16 cellular contexts compared by ENCODE assay signal in the genomic region with DNA sequence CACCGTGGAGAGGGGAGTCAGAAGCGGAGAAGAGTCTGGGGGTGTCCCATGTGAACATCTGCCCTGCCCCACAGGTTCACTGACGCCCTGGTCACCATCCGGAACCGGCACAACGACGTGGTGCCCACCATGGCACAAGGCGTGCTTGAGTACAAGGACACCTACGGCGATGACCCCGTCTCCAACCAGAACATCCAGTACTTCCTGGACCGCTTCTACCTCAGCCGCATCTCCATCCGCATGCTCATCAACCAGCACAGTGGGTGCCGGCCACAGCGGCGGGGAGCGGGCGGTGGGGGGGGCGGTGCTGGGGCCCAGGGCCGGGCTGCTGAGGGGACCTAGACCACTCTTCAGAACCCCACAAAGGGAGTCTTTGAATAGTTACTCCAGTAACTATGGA. TPM values are rescaled to one million over a fixed set of nuclear protein-coding genes. Genes with fewer than 3 reads are reported as not detected.
DNase-seq lines count a peak whose midpoint lies in the region; ATAC-seq and TF ChIP-seq lines count a peak whose summit lies in the region.
"Had no signal": no experiment of that assay in that cellular context is flagged by ENCODE, and none has a peak within 500 bp of the region (broad histone marks: within the 10 kb centered on the region; RNA-seq: fewer than 3 reads in every experiment).

No MANE protein-coding gene starts in this region.

- WGBS in heart right ventricle, 2 donors: 93 to 94% methylated on average over 21 of the region's 21 CpGs
- WGBS in IMR-90 (ENCODE audit: extremely low coverage in 2 of 2, insufficient read length in 1 of 2), 2 experiments: 88% methylated on average over 7 of the region's 21 CpGs; no CpG with 5 or more reads in 1 of the 2 experiments

- no peak overlapping the region for H3K23ac ChIP-seq in IMR-90 (ENCODE audit: low read depth, low read length)

- no peak for DNase-seq in left ventricle myocardium inferior
- DNase-seq in heart right ventricle: no peak
- no peak for DNase-seq in IMR-90
- DNase-seq in NCI-H187 treated with DMSO at 0.1 percent for 48 hours (lab: John Stamatoyannopoulos, UW): no peak
- no peak for DNase-seq in NAMALWA (ENCODE audit: low spot score)
- DNase-seq: 8988T; Calu3; CD8-positive, alpha-beta T cell; DMS79 treated with DMSO at 0.1 percent for 48 hours; GF-D8 had no signal

- peaks cover 4% of the 10 kb centered on the region; the same call in 1 of the 2 replicates for H4K20me1 ChIP-seq in IMR-90 (ENCODE audit: insufficient read depth, low read length)
- H4K20me1 ChIP-seq in neural cell (ENCODE audit: insufficient read depth): no peaks in the 10 kb centered on the region

- no peaks in the 10 kb centered on the region for H3F3A ChIP-seq in neural cell (ENCODE audit: insufficient read depth, low read length, poor library complexity, severe bottlenecking)

- H3K36me3 ChIP-seq in left ventricle myocardium inferior: peaks cover 65% of the 10 kb centered on the region
- peaks cover 0 to 90% (median 33%) of the 10 kb centered on the region in 9 donors for H3K36me3 ChIP-seq in heart right ventricle
- H3K36me3 ChIP-seq in IMR-90 (ENCODE audit: control insufficient read depth, insufficient read depth, low read length): peaks cover 28% of the 10 kb centered on the region; the same call in 1 of the 2 replicates
- peaks cover 7% of the 10 kb centered on the region for H3K36me3 ChIP-seq in neural cell (ENCODE audit: insufficient read depth, low read length)
- H3K36me3 ChIP-seq: HAP-1 had no signal

- H4K91ac ChIP-seq in IMR-90 (ENCODE audit: insufficient read depth, low read depth, low read length): no peak overlapping the region

- H3K27ac ChIP-seq in left ventricle myocardium inferior (replicated peaks) (peak overlapping the region; percentile 97), heart right ventricle (peak overlapping the region in 1 of 10 donors; percentile 16), IMR-90 (ENCODE audit: insufficient read depth, low read length) (no peak overlapping the region), neural cell (ENCODE audit: low read length) (no peak overlapping the region)
- H3K27ac ChIP-seq: BLaER1 treated with 17β-estradiol and CSF1 and Interleukin-3, amounts not matched to agents 10 nM and 100 nM had no signal

- no peak for TF ChIP-seq POLR2A in IMR-90 (IDR thresholded peaks at IDR 0.05; ENCODE audit: low read depth, low read length)

- H2BK120ac ChIP-seq in IMR-90 (ENCODE audit: low read depth, low read length): no peak overlapping the region

- dilution Hi-C loops in IMR-90 (cut with HindIII; ENCODE audit: low sequenced_read_pairs, unreplicated experiment): no loop called here

- BruUV-seq in IMR-90 (replicated peaks; lab: Mats Ljungman, UMichigan): no TSS peak

- H3K4me1 ChIP-seq in left ventricle myocardium inferior (peaks cover 57% of the 10 kb centered on the region), heart right ventricle (peaks cover 8 to 47% (median 22%) of the 10 kb centered on the region in 9 donors), IMR-90 (ENCODE audit: control insufficient read depth, insufficient read depth, low read length) (peaks cover 13% of the 10 kb centered on the region)
- H3K4me1 ChIP-seq: HAP-1 had no signal

- no peak for TF ChIP-seq RAD21 in IMR-90 (IDR thresholded peaks at IDR 0.05; ENCODE audit: low read length)
- no peak for TF ChIP-seq RAD21 in neural cell (conservative IDR thresholded peaks at IDR 0.05)

- no peak overlapping the region for H3K56ac ChIP-seq in IMR-90 (ENCODE audit: extremely low read depth, insufficient read depth, low read length)

- no peak for TF ChIP-seq EP300 in neural cell (conservative IDR thresholded peaks at IDR 0.05; ENCODE audit: poor library complexity, severe bottlenecking)

- peaks cover 6% of the 10 kb centered on the region for H3K9me1 ChIP-seq in IMR-90 (ENCODE audit: insufficient read depth, low read length)

- no peaks in the 10 kb centered on the region for H3K27me3 ChIP-seq in left ventricle myocardium inferior (ENCODE audit: low read depth)
- no peaks in the 10 kb centered on the region for H3K27me3 ChIP-seq in heart right ventricle
- no peaks in the 10 kb centered on the region for H3K27me3 ChIP-seq in IMR-90 (ENCODE audit: control insufficient read depth, insufficient read depth, low read length)
- no peaks in the 10 kb centered on the region for H3K27me3 ChIP-seq in neural cell (ENCODE audit: insufficient read depth, low read depth, low read length)
- H3K27me3 ChIP-seq: BLaER1 treated with 17β-estradiol and CSF1 and Interleukin-3, amounts not matched to agents 10 nM and 100 nM had no signal

- H3K18ac ChIP-seq in IMR-90 (ENCODE audit: low read depth, low read length): no peak overlapping the region

- H2AK5ac ChIP-seq in IMR-90 (ENCODE audit: low read depth, low read length): no peak overlapping the region

- CTCF ChIA-PET in IMR-90 (lab: Yijun Ruan, JAX): no interaction called here

- H3K4me2 ChIP-seq in IMR-90 (ENCODE audit: low read depth, low read length): no peak overlapping the region
- no peak overlapping the region for H3K4me2 ChIP-seq in neural cell (ENCODE audit: low read length)
- H3K4me2 ChIP-seq: BLaER1 treated with 17β-estradiol and CSF1 and Interleukin-3, amounts not matched to agents 10 nM and 100 nM had no signal

- H3K79me2 ChIP-seq in neural cell (replicated peaks; ENCODE audit: insufficient read depth, low read length): no peaks in the 10 kb centered on the region

- no peak overlapping the region for H2BK5ac ChIP-seq in IMR-90 (ENCODE audit: low read depth, low read length, poor library complexity, severe bottlenecking)

- no peak overlapping the region for H2BK20ac ChIP-seq in IMR-90 (ENCODE audit: low read depth, low read length)

- ATAC-seq in heart right ventricle (no peak), IMR-90 (ENCODE audit: low read depth) (no peak), HG02981 (IDR thresholded peaks at IDR 0.05; ENCODE audit: unreplicated experiment) (no peak)
- ATAC-seq: CD8-positive, alpha-beta T cell had no signal

- in situ Hi-C loops in IMR-90 (cut with MboI; ENCODE audit: low sequenced_read_pairs): no loop called here

- H3K9me3 ChIP-seq in left ventricle myocardium inferior (replicated peaks): no peaks in the 10 kb centered on the region
- H3K9me3 ChIP-seq in heart right ventricle: no peaks in the 10 kb centered on the region
- no peaks in the 10 kb centered on the region for H3K9me3 ChIP-seq in IMR-90 (ENCODE audit: control insufficient read depth, insufficient read depth, low read length)
- no peaks in the 10 kb centered on the region for H3K9me3 ChIP-seq in neural cell (ENCODE audit: low read length)
- H3K9me3 ChIP-seq: BLaER1 treated with 17β-estradiol and CSF1 and Interleukin-3, amounts not matched to agents 10 nM and 100 nM; HAP-1 had no signal

- peak overlapping the region; percentile 19 for H2AK9ac ChIP-seq in IMR-90 (replicated peaks; ENCODE audit: low read depth, low read length, poor library complexity)

- no peak overlapping the region for H4K5ac ChIP-seq in IMR-90 (ENCODE audit: low read depth, low read length)

- H3K9me2 ChIP-seq in neural cell (ENCODE audit: insufficient read depth, low read length): no peaks in the 10 kb centered on the region

- no peak overlapping the region for H2BK15ac ChIP-seq in IMR-90 (ENCODE audit: low read depth, low read length)

- H3K14ac ChIP-seq in IMR-90 (replicated peaks; ENCODE audit: low read depth, low read length): no peak overlapping the region

- H3K9ac ChIP-seq in IMR-90 (ENCODE audit: low read depth, low read length) (no peak overlapping the region), neural cell (ENCODE audit: low read length) (no peak overlapping the region)
- H3K9ac ChIP-seq: BLaER1 treated with 17β-estradiol and CSF1 and Interleukin-3, amounts not matched to agents 10 nM and 100 nM had no signal

- TF ChIP-seq CTCF in left ventricle myocardium inferior (IDR thresholded peaks at IDR 0.05; ENCODE audit: borderline replicate concordance): no peak
- TF ChIP-seq CTCF in heart right ventricle (IDR thresholded peaks at IDR 0.05): no peak
- no peak for TF ChIP-seq CTCF in IMR-90 (conservative IDR thresholded peaks at IDR 0.05; ENCODE audit: low read depth, low read length)
- no peak for TF ChIP-seq CTCF in neural cell (IDR thresholded peaks at IDR 0.05; ENCODE audit: poor library complexity, severe bottlenecking)

- POLR2A ChIA-PET in IMR-90 (lab: Charles Lee; ENCODE audit: unreplicated experiment): no interaction called here

- no peaks in the 10 kb centered on the region; a peak in 1 of 4 replicates for H3K79me1 ChIP-seq in IMR-90 (ENCODE audit: low read depth in 1 of 2, low read length in 2 of 2)

- intact Hi-C loops in left ventricle myocardium inferior (cut with micrococcal nuclease) (no loop called here), heart right ventricle (cut with DNase I) (no loop called here), IMR-90 (cut with micrococcal nuclease) (no loop called here)

- H2AFZ ChIP-seq in IMR-90 (replicated peaks; ENCODE audit: low read length, poor library complexity) (no peak overlapping the region), neural cell (ENCODE audit: low read depth, low read length) (no peak overlapping the region)

- H3K4me3 ChIP-seq in left ventricle myocardium inferior (no peak overlapping the region), heart right ventricle (no peak overlapping the region), IMR-90 (ENCODE audit: insufficient read depth, low read depth, low read length) (no peak overlapping the region), neural cell (ENCODE audit: low read length) (no peak overlapping the region)
- H3K4me3 ChIP-seq: BLaER1 treated with 17β-estradiol and CSF1 and Interleukin-3, amounts not matched to agents 10 nM and 100 nM; HAP-1 had no signal

- no peak overlapping the region for H4K8ac ChIP-seq in IMR-90 (ENCODE audit: low read depth in 2 of 2, low read length in 2 of 2)

- no peak overlapping the region for H3K4ac ChIP-seq in IMR-90 (ENCODE audit: low read depth, low read length)

RNA-seq across cellular contexts. Expression of a gene that starts 10.7 kb away (rescaled TPM):
- total RNA-seq in left ventricle myocardium inferior: 206 TPM
- 100 to 1,000 TPM; 161 to 337 (median 231) TPM for total RNA-seq in heart right ventricle
- polyA plus RNA-seq in heart right ventricle: 100 to 1,000 TPM in 1 of 2 donors, 10 to 100 TPM in 1; 88.1 to 129 TPM
- 26.7 and 38.0 TPM in 2 replicates for total RNA-seq in IMR-90 (2012; rRNA removed)
- 104 and 113 TPM in 2 replicates for polyA plus RNA-seq in IMR-90 (2012; rRNA removed)
- 45.0 and 131 TPM in 2 replicates for polyA plus RNA-seq in IMR-90 (2012; cell fraction: cytosol; rRNA removed)
- 71.2 and 130 TPM in 2 replicates for polyA plus RNA-seq in IMR-90 (2012; cell fraction: nucleus; rRNA removed; ENCODE audit: low replicate concordance)
- 36.2 and 41.7 TPM in 2 replicates for polyA plus RNA-seq in neural cell
- polyA minus RNA-seq in neural cell: 31.9 and 37.3 TPM in 2 replicates

RNA-seq across cellular contexts. Expression of a gene that starts 24.1 kb away (rescaled TPM):
- 1.6 TPM for total RNA-seq in left ventricle myocardium inferior
- 1 to 10 TPM; 1.5 to 3.8 (median 1.9) TPM for total RNA-seq in heart right ventricle
- 1 to 10 TPM; 1.9 to 3.8 TPM for polyA plus RNA-seq in heart right ventricle
- 1.4 TPM in 2 replicates for total RNA-seq in IMR-90 (2012; rRNA removed)
- 6.2 and 6.7 TPM in 2 replicates for polyA plus RNA-seq in IMR-90 (2012; rRNA removed)
- polyA plus RNA-seq in IMR-90 (2012; cell fraction: cytosol; rRNA removed): 2.7 and 5.4 TPM in 2 replicates
- 20.9 and 34.4 TPM in 2 replicates for polyA plus RNA-seq in IMR-90 (2012; cell fraction: nucleus; rRNA removed; ENCODE audit: low replicate concordance)
- polyA plus RNA-seq in neural cell: 105 and 128 TPM in 2 replicates
- polyA minus RNA-seq in neural cell: 77.2 and 83.0 TPM in 2 replicates
- total RNA-seq: Calu3 had no signal

RNA-seq across cellular contexts. Expression of a gene that starts 44.7 kb away (rescaled TPM):
- 33.0 TPM for total RNA-seq in left ventricle myocardium inferior
- total RNA-seq in heart right ventricle: 10 to 100 TPM; 17.3 to 45.4 (median 26.9) TPM
- 10 to 100 TPM; 22.4 to 42.7 TPM for polyA plus RNA-seq in heart right ventricle
- 28.0 and 38.6 TPM in 2 replicates for total RNA-seq in IMR-90 (2012; rRNA removed)
- polyA plus RNA-seq in IMR-90 (2012; rRNA removed): 23.0 and 25.8 TPM in 2 replicates
- 16.2 and 19.3 TPM in 2 replicates for polyA plus RNA-seq in IMR-90 (2012; cell fraction: cytosol; rRNA removed)
- polyA plus RNA-seq in IMR-90 (2012; cell fraction: nucleus; rRNA removed; ENCODE audit: low replicate concordance): 42.2 and 55.1 TPM in 2 replicates
- 29.2 and 30.5 TPM in 2 replicates for polyA plus RNA-seq in neural cell
- 56.8 and 70.1 TPM in 2 replicates for polyA minus RNA-seq in neural cell

RNA-seq across cellular contexts. Expression of a gene that starts 49.9 kb away (rescaled TPM):
- total RNA-seq in left ventricle myocardium inferior (17.0 TPM), heart right ventricle (10 to 100 TPM; 12.5 to 44.2 (median 22.5) TPM), IMR-90 (2012; rRNA removed) (78.0 and 80.0 TPM in 2 replicates)
- polyA plus RNA-seq in heart right ventricle (10 to 100 TPM; 26.1 to 39.9 TPM), IMR-90 (2012; rRNA removed) (202 and 213 TPM in 2 replicates), neural cell (33.0 and 37.2 TPM in 2 replicates)
- polyA plus RNA-seq in IMR-90 (2012; cell fraction: cytosol; rRNA removed): 91.6 and 164 TPM in 2 replicates
- polyA plus RNA-seq in IMR-90 (2012; cell fraction: nucleus; rRNA removed; ENCODE audit: low replicate concordance): 230 and 543 TPM in 2 replicates
- 38.1 and 53.8 TPM in 2 replicates for polyA minus RNA-seq in neural cell

RNA-seq across cellular contexts. Expression of a gene that starts 60.0 kb away (rescaled TPM):
- total RNA-seq in left ventricle myocardium inferior: 137 TPM
- total RNA-seq in heart right ventricle: 100 to 1,000 TPM; 136 to 204 (median 158) TPM
- 100 to 1,000 TPM; 137 to 314 TPM for polyA plus RNA-seq in heart right ventricle
- total RNA-seq in IMR-90 (2012; rRNA removed): not detected in 2 replicates
- 0.19 and 0.55 TPM in 2 replicates for polyA plus RNA-seq in IMR-90 (2012; rRNA removed)
- 0.36 and 0.43 TPM in 2 replicates for polyA plus RNA-seq in IMR-90 (2012; cell fraction: cytosol; rRNA removed)
- 0.34 TPM in 1 of 2 replicates, not detected in the other for polyA plus RNA-seq in IMR-90 (2012; cell fraction: nucleus; rRNA removed; ENCODE audit: low replicate concordance)
- polyA plus RNA-seq in neural cell: 0.43 TPM in 1 of 2 replicates, not detected in the other
- not detected in 2 replicates for polyA minus RNA-seq in neural cell
- total RNA-seq: A673, Calu3, HT-29 had no signal
